ENCODE assay signal across 8 cellular contexts in genomic region chr2:240561325-240561971, GRCh38. TPM values are rescaled to one million over a fixed set of nuclear protein-coding genes. Genes with fewer than 3 reads are reported as not detected.
DNase-seq lines count a peak whose midpoint lies in the region; ATAC-seq and TF ChIP-seq lines count a peak whose summit lies in the region.

No MANE protein-coding gene starts in this region.

- TF ChIP-seq EP300 in ovary (IDR thresholded peaks at IDR 0.05), result no peak

- H3K79me2 ChIP-seq in fibroblast of lung (ENCODE audit: control insufficient read depth, insufficient read depth, low read length), result peaks cover 6% of the 10 kb centered on the region

- TF ChIP-seq POLR2A in ovary (IDR thresholded peaks at IDR 0.05), result no peak

- H3K9ac ChIP-seq in fibroblast of lung (ENCODE audit: insufficient read depth, low read length), result peak overlapping the region; percentile 67

- peak overlapping the region; percentile 55 to 81 (median 72) for H3K4me3 ChIP-seq in fibroblast of lung (replicated peaks in 1 of 4; ENCODE audit: control extremely low read depth in 1 of 4, insufficient read depth in 1 of 4, low read depth in 3 of 4, low read length in 4 of 4)
- H3K4me3 ChIP-seq in ovary, result peak overlapping the region; percentile 98

- H3K27me3 ChIP-seq in fibroblast of lung (ENCODE audit: control insufficient read depth, insufficient read depth, low read length) (no peaks in the 10 kb centered on the region), ovary (no peaks in the 10 kb centered on the region)

- H3K27ac ChIP-seq in VCaP (peak overlapping the region; percentile 98), fibroblast of lung (ENCODE audit: insufficient read depth, low read length) (peak overlapping the region; percentile 86), ovary (peak overlapping the region in 1 of 2 donors; percentile 44)

- TF ChIP-seq CTCF in VCaP (conservative IDR thresholded peaks at IDR 0.05) (no peak), fibroblast of lung (conservative IDR thresholded peaks at IDR 0.05 in 1 of 2, IDR thresholded peaks at IDR 0.05 in 1 of 2; ENCODE audit: low read depth in 1 of 2, low read length in 2 of 2) (peak in 1 of 2 donors; percentile 1), ovary (IDR thresholded peaks at IDR 0.05) (peak in 1 of 3 donors; percentile 8)

- H3K36me3 ChIP-seq in fibroblast of lung (ENCODE audit: control insufficient read depth, insufficient read depth, low read length), result no peaks in the 10 kb centered on the region
- no peaks in the 10 kb centered on the region for H3K36me3 ChIP-seq in ovary

- peak overlapping the region; percentile 52 for H2AFZ ChIP-seq in fibroblast of lung (ENCODE audit: low read length)

- H3K4me1 ChIP-seq in fibroblast of lung (ENCODE audit: control insufficient read depth, extremely low read depth, insufficient read depth, low read length) (peaks cover 14% of the 10 kb centered on the region), ovary (ENCODE audit: insufficient read depth) (peaks cover 25% of the 10 kb centered on the region)

- H4K20me1 ChIP-seq in fibroblast of lung (ENCODE audit: control insufficient read depth, extremely low read depth, insufficient read depth, low read length), result no peaks in the 10 kb centered on the region

- ATAC-seq in GM18502 (IDR thresholded peaks at IDR 0.05; ENCODE audit: poor library complexity, unreplicated experiment), result peak; percentile 12
- peak; percentile 1 for ATAC-seq in HG03103 (IDR thresholded peaks at IDR 0.05; ENCODE audit: low read depth, unreplicated experiment)
- no peak for ATAC-seq in HG03521 (IDR thresholded peaks at IDR 0.05; ENCODE audit: unreplicated experiment)

- H3K4me2 ChIP-seq in fibroblast of lung (ENCODE audit: extremely low read depth, insufficient read depth, low read length), result peak overlapping the region; percentile 96

- intact Hi-C loops in ovary (cut with DNase I), result loop anchor here in 2 of 4 donors (5.0 to 10.0 kb wide), 3 partner anchors 124 to 1157 kb away; partner anchors contain the start of genes GPC1 (in 1 of the 2) and HDAC4 (in 1 of the 2)

- DNase-seq in fibroblast of lung (ENCODE audit: low read depth in 2 of 2) (peak; percentile 71 to 72), ovary (no peak), midbrain (lab: John Stamatoyannopoulos, UW) (no peak)
- no peak for DNase-seq in activated CD4-positive, alpha-beta T cell treated with anti-CD3 and anti-CD28 coated beads, Interleukin-2, amount 50 U/mL, for 1 hour

- H3K9me3 ChIP-seq in fibroblast of lung (ENCODE audit: control insufficient read depth, insufficient read depth, low read depth, low read length) (no peaks in the 10 kb centered on the region), ovary (no peaks in the 10 kb centered on the region)

- 27 to 33% (median 30%) methylated on average over 14 of the region's 14 CpGs for WGBS in ovary, 3 donors

RNA-seq across cellular contexts. Expression of gene DUSP28, which starts 1.3 kb away (rescaled TPM):
- 1.8 and 2.5 TPM in 2 replicates for total RNA-seq in fibroblast of lung
- 2.8 and 3.9 TPM in 2 replicates for polyA plus RNA-seq in fibroblast of lung
- polyA plus RNA-seq in fibroblast of lung (2012), result 3.1 and 3.9 TPM in 2 replicates
- 1.7 and 6.2 TPM in 2 replicates for polyA minus RNA-seq in fibroblast of lung (ENCODE audit: low replicate concordance)
- 1 to 10 TPM; 2.7 to 9.9 (median 4.3) TPM for total RNA-seq in ovary
- 1 to 10 TPM; 4.0 to 5.3 TPM for polyA plus RNA-seq in ovary

RNA-seq across cellular contexts. Expression of gene ANKMY1, which starts 3.7 kb away (rescaled TPM):
- total RNA-seq in fibroblast of lung (3.9 and 7.4 TPM in 2 replicates), ovary (10 to 100 TPM; 13.7 to 24.2 (median 21.6) TPM)
- polyA plus RNA-seq in fibroblast of lung (2.5 and 2.8 TPM in 2 replicates), ovary (10 to 100 TPM; 11.5 to 13.8 TPM)
- polyA plus RNA-seq in fibroblast of lung (2012), result 2.6 and 3.2 TPM in 2 replicates
- polyA minus RNA-seq in fibroblast of lung (ENCODE audit: low replicate concordance), result 14.7 and 16.6 TPM in 2 replicates

RNA-seq across cellular contexts. Expression of gene RNPEPL1, which starts 6.8 kb away (rescaled TPM):
- total RNA-seq in fibroblast of lung (10.3 and 20.6 TPM in 2 replicates), ovary (10 to 100 TPM; 15.1 to 25.2 (median 23.2) TPM)
- polyA plus RNA-seq in fibroblast of lung (7.9 and 10.0 TPM in 2 replicates), ovary (10 to 100 TPM in 1 of 2 donors, 1 to 10 TPM in 1; 3.5 to 27.3 TPM)
- 38.7 and 49.1 TPM in 2 replicates for polyA plus RNA-seq in fibroblast of lung (2012)
- 93.8 and 122 TPM in 2 replicates for polyA minus RNA-seq in fibroblast of lung (ENCODE audit: low replicate concordance)

RNA-seq across cellular contexts. Expression of gene CAPN10, which starts 25.1 kb away (rescaled TPM):
- total RNA-seq in fibroblast of lung (17.2 and 23.0 TPM in 2 replicates), ovary (10 to 100 TPM; 15.5 to 34.3 (median 26.8) TPM)
- polyA plus RNA-seq in fibroblast of lung (3.6 and 4.0 TPM in 2 replicates), ovary (10 to 100 TPM in 1 of 2 donors, 1 to 10 TPM in 1; 2.2 to 21.7 TPM)
- polyA plus RNA-seq in fibroblast of lung (2012), result 6.4 and 9.2 TPM in 2 replicates
- polyA minus RNA-seq in fibroblast of lung (ENCODE audit: low replicate concordance), result 2.8 and 8.5 TPM in 2 replicates

Comparison
In these comparisons a context has a peak if more than half of its experiments do, and no peak if none do; other contexts are left out.
1. DNase-seq: peak in fibroblast of lung (2 of 2); none in ovary (0 of 5), midbrain (single experiment) and activated CD4-positive, alpha-beta T cell treated with anti-CD3 and anti-CD28 coated beads, Interleukin-2, amount 50 U/mL, for 1 hour (single experiment).